ENCODE assay signal across 2 cellular contexts in the genomic region with DNA sequence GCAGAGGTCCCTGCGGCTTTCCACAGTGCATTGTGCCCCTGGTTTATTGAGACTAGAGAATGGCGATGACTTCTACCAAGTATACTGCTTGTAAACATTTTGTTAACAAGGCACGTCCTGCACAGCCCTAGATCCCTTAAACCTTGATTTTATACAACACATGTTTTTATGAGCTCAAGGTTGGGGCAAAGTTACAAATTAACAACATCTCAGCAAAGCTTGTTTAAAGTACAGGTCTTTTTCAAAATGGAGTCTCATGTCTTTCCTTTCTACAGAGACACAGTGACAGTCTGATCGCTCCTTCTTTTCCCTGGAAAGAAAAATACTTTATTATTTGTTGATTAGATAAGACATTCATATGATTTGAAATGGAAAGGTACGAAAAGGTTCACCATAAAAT. TPM values are rescaled to one million over a fixed set of nuclear protein-coding genes. Genes with fewer than 3 reads are reported as not detected.
"Had no signal": no experiment of that assay in that cellular context is flagged by ENCODE, and none has a peak within 500 bp of the region (broad histone marks: within the 10 kb centered on the region; RNA-seq: fewer than 3 reads in every experiment).

No MANE protein-coding gene starts in this region.

RNA-seq across cellular contexts. Expression of gene MUC20, which starts 8.0 kb away (rescaled TPM):
- total RNA-seq: GM23248, HT1080 had no signal
- polyA plus RNA-seq: GM23248 had no signal
